ENCODE assay signal across 1 cellular context in the genomic region with DNA sequence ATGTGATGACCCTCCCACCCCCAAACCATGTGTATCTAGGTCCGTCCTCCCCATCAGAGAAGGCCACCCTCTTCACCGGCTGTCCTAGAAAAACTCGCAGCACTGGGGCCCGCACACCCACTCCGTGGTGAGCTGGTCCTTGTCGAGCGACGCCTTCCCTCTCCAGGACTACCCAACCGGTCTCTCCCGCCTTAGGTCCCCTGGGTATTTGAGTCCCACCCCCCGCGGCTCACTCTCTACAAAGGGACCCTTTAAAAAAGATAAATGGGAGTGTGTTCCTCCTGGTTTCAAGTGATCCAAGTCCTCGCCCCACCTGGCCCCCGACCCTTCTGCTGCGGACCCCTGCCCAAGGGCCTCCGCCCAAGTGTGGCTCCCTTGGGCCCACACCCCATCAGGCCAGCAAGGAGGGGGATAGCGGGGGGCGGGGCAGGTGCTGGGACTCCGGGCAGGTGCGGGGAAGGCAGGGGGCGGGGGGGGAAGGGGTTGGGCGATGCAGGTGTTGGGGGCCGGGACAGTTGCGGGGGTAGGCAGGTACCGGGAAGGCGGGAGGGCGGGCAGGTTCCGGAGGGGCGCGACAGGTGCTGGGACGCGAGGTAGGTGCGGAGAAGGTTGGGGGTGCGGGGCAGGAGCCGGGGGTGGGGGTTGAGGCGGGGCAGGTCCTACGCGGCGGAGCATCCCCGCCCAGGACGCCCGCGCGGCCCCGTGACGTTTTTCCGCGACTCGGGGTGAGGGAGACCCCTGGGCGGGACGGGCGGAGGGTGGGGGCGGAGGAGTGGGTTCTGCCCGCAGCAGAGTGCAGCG.
TF ChIP-seq lines count a peak whose summit lies in the region.

No MANE protein-coding gene starts in this region.

TF ChIP-seq in H1, 55 proteins besides CTCF, POLR2A, EP300 and RAD21:
- no peak for TF ChIP-seq GABPA (IDR thresholded peaks at IDR 0.05; ENCODE audit: borderline replicate concordance, insufficient read depth, low read length)
- TF ChIP-seq, protein P1, sequence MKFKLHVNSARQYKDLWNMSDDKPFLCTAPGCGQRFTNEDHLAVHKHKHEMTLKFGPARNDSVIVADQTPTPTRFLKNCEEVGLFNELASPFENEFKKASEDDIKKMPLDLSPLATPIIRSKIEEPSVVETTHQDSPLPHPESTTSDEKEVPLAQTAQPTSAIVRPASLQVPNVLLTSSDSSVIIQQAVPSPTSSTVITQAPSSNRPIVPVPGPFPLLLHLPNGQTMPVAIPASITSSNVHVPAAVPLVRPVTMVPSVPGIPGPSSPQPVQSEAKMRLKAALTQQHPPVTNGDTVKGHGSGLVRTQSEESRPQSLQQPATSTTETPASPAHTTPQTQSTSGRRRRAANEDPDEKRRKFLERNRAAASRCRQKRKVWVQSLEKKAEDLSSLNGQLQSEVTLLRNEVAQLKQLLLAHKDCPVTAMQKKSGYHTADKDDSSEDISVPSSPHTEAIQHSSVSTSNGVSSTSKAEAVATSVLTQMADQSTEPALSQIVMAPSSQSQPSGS (IDR thresholded peaks at IDR 0.05; ENCODE audit: low read length): no peak
- TF ChIP-seq GTF2F1 (IDR thresholded peaks at IDR 0.05; ENCODE audit: borderline replicate concordance, low read depth, low read length): no peak
- no peak for TF ChIP-seq CHD2 (IDR thresholded peaks at IDR 0.05; ENCODE audit: low read length)
- no peak for TF ChIP-seq RNF2 (IDR thresholded peaks at IDR 0.05; ENCODE audit: borderline replicate concordance, low read depth, low read length, missing control alignments, poor library complexity, severe bottlenecking)
- TF ChIP-seq CHD1 (IDR thresholded peaks at IDR 0.05; ENCODE audit: low read depth, low read length): no peak
- no peak for TF ChIP-seq SIN3A (conservative IDR thresholded peaks at IDR 0.05 in 1 of 2, IDR thresholded peaks at IDR 0.05 in 1 of 2; ENCODE audit: low read depth in 1 of 2, low read length in 2 of 2)
- no peak for TF ChIP-seq SIX5 (IDR thresholded peaks at IDR 0.05; ENCODE audit: low read depth, low read length)
- no peak for TF ChIP-seq HDAC6 (IDR thresholded peaks at IDR 0.05; ENCODE audit: low read depth, low read length)
- TF ChIP-seq EZH2 (IDR thresholded peaks at IDR 0.05; ENCODE audit: low read depth, low read length, severe bottlenecking): no peak
- TF ChIP-seq, protein P2, sequence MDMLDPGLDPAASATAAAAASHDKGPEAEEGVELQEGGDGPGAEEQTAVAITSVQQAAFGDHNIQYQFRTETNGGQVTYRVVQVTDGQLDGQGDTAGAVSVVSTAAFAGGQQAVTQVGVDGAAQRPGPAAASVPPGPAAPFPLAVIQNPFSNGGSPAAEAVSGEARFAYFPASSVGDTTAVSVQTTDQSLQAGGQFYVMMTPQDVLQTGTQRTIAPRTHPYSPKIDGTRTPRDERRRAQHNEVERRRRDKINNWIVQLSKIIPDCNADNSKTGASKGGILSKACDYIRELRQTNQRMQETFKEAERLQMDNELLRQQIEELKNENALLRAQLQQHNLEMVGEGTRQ (IDR thresholded peaks at IDR 0.05; ENCODE audit: low read length): no peak
- TF ChIP-seq JUND (IDR thresholded peaks at IDR 0.05; ENCODE audit: low read length): no peak
- TF ChIP-seq CBX5 (IDR thresholded peaks at IDR 0.05; ENCODE audit: low read depth, low read length): no peak
- TF ChIP-seq ASH2L (IDR thresholded peaks at IDR 0.05; ENCODE audit: low read length): no peak
- no peak for TF ChIP-seq BCL11A (IDR thresholded peaks at IDR 0.05; ENCODE audit: low read depth in 2 of 2, low read length in 2 of 2)
- TF ChIP-seq SUZ12 (IDR thresholded peaks at IDR 0.05; ENCODE audit: low read length): no peak
